Comparison of ENCODE assay signal across 3 cellular contexts in genomic region chr1:100668494-100668893, GRCh38. TPM values are rescaled to one million over a fixed set of nuclear protein-coding genes. Genes with fewer than 3 reads are reported as not detected.
"Had no signal": no experiment of that assay in that cellular context is flagged by ENCODE, and none has a peak within 500 bp of the region (broad histone marks: within the 10 kb centered on the region; RNA-seq: fewer than 3 reads in every experiment).

No MANE protein-coding gene starts in this region.

RNA-seq across cellular contexts. Expression of gene VCAM1, which starts 51.0 kb away (rescaled TPM):
- total RNA-seq: naive thymus-derived CD4-positive, alpha-beta T cell; naive thymus-derived CD8-positive, alpha-beta T cell; progenitor cell of endocrine pancreas had no signal
- polyA plus RNA-seq: naive thymus-derived CD4-positive, alpha-beta T cell had no signal
